In the genomic region with DNA sequence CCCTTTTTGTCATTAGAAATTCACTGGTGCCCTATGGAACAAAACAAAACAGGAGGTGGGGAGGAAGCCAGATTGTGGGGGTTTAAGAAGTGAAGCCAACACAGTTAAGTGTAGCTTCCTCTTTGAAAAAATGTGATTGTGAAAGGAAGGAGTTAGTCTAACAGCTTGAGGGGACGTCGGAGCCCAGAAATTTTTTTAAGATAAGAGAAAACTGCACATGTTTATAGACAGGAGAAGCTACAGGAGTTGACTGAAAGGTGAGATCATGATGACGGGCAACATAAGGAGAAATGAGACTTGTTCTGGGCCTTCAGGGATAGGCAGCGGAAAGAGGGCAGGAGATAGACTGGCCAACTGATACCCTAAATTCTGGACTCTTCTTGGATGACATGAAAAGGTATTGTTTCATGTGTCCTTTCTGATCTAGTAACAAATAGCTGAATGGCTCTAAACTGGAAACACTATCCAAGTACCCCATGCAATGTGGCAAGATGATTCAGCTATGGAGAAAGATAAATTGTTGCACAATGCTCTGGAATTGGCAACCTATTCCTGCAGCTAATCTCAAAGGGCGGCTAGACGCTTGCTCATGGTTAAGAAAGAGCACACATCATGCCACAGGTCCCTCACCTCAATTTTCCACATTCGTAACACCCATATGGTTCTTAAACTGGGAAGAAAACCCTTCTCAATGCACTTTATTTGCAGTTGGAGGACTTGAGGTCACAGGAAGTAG, we compare ENCODE assay signal across 11 cellular contexts. TPM values are rescaled to one million over a fixed set of nuclear protein-coding genes. Genes with fewer than 3 reads are reported as not detected.
DNase-seq lines count a peak whose midpoint lies in the region; ATAC-seq and TF ChIP-seq lines count a peak whose summit lies in the region.
"Had no signal": no experiment of that assay in that cellular context is flagged by ENCODE, and none has a peak within 500 bp of the region (broad histone marks: within the 10 kb centered on the region; RNA-seq: fewer than 3 reads in every experiment).

No MANE protein-coding gene starts in this region.

- 57% methylated on average over 7 of the region's 7 CpGs for WGBS in right cardiac atrium
- WGBS in testis, 2 donors, result 60 to 72% methylated on average over 4 to 7 of the region's 7 CpGs

- no peaks in the 10 kb centered on the region for H3K4me1 ChIP-seq in right cardiac atrium (ENCODE audit: control insufficient read depth, insufficient read depth, low read length)
- no peaks in the 10 kb centered on the region for H3K4me1 ChIP-seq in right atrium auricular region
- no peaks in the 10 kb centered on the region for H3K4me1 ChIP-seq in testis
- no peaks in the 10 kb centered on the region for H3K4me1 ChIP-seq in A673 (ENCODE audit: insufficient read depth, low read length, poor library complexity, severe bottlenecking)

- ATAC-seq in right cardiac atrium (peak; percentile 28 to 31), HG02642 (IDR thresholded peaks at IDR 0.05; ENCODE audit: poor library complexity, unreplicated experiment) (no peak), GM21447 (IDR thresholded peaks at IDR 0.05; ENCODE audit: unreplicated experiment) (no peak)

- no peaks in the 10 kb centered on the region for H3K36me3 ChIP-seq in right atrium auricular region
- H3K36me3 ChIP-seq in testis (ENCODE audit: low read depth, missing control alignments), result no peaks in the 10 kb centered on the region
- no peaks in the 10 kb centered on the region for H3K36me3 ChIP-seq in A673 (ENCODE audit: insufficient read depth, low read length, poor library complexity, severe bottlenecking)

- H3K27ac ChIP-seq in right cardiac atrium (ENCODE audit: low read length), result no peak overlapping the region
- no peak overlapping the region for H3K27ac ChIP-seq in right atrium auricular region
- no peak overlapping the region for H3K27ac ChIP-seq in RWPE1
- H3K27ac ChIP-seq in testis, result no peak overlapping the region
- no peak overlapping the region for H3K27ac ChIP-seq in A673 (ENCODE audit: low read depth, low read length, poor library complexity, severe bottlenecking)

- TF ChIP-seq CTCF in right atrium auricular region (IDR thresholded peaks at IDR 0.05) (no peak), RWPE1 (conservative IDR thresholded peaks at IDR 0.05; ENCODE audit: low read depth) (no peak), testis (IDR thresholded peaks at IDR 0.05) (no peak), A673 (conservative IDR thresholded peaks at IDR 0.05; ENCODE audit: low read depth, low read length) (no peak)

- no TSS peak for BruUV-seq in A673 (replicated peaks; lab: Mats Ljungman, UMichigan)

- H3K27me3 ChIP-seq in right cardiac atrium (ENCODE audit: control insufficient read depth, insufficient read depth), result no peaks in the 10 kb centered on the region
- H3K27me3 ChIP-seq in right atrium auricular region, result no peaks in the 10 kb centered on the region
- no peaks in the 10 kb centered on the region for H3K27me3 ChIP-seq in testis
- no peaks in the 10 kb centered on the region for H3K27me3 ChIP-seq in A673 (replicated peaks; ENCODE audit: insufficient read depth, low read depth, low read length, poor library complexity)

- no peak for DNase-seq in right cardiac atrium
- no peak for DNase-seq in right atrium auricular region (ENCODE audit: low spot score)
- DNase-seq in RWPE1 (ENCODE audit: low spot score), result peak; percentile 6
- DNase-seq in fibroblast of gingiva (ENCODE audit: low read depth), result peak; percentile 78
- DNase-seq in testis, result peak; percentile 41
- no peak for DNase-seq in A673 (ENCODE audit: low spot score)
- DNase-seq: ACHN; MM.1S; stimulated activated CD4-positive, alpha-beta T cell treated with anti-CD3 and anti-CD28 coated beads, Interleukin-2, amount 100 ng/mL, for 24 hours had no signal

- CTCF ChIA-PET in RWPE1 (lab: Yijun Ruan, JAX) (no interaction called here), A673 (lab: Charles Lee) (no interaction called here)

- intact Hi-C loops in right cardiac atrium (cut with DNase I) (no loop called here), testis (cut with DNase I; ENCODE audit: low total_unique reads) (no loop called here), A673 (cut with micrococcal nuclease; ENCODE audit: unreplicated experiment) (no loop called here)

- POLR2A ChIA-PET in RWPE1 (lab: Yijun Ruan, JAX; ENCODE audit: low non-redundant PET) (no interaction called here), A673 (lab: Charles Lee; ENCODE audit: low non-redundant PET) (no interaction called here)

- H3K9me3 ChIP-seq in right cardiac atrium (ENCODE audit: control insufficient read depth, low read length), result no peaks in the 10 kb centered on the region
- H3K9me3 ChIP-seq in right atrium auricular region, result no peaks in the 10 kb centered on the region
- no peaks in the 10 kb centered on the region for H3K9me3 ChIP-seq in testis
- no peaks in the 10 kb centered on the region for H3K9me3 ChIP-seq in A673 (ENCODE audit: low read depth, low read length, poor library complexity, severe bottlenecking)

- TF ChIP-seq POLR2A in testis (IDR thresholded peaks at IDR 0.05), result no peak

- H3K4me3 ChIP-seq in right cardiac atrium (ENCODE audit: low read length) (no peak overlapping the region), right atrium auricular region (no peak overlapping the region), testis (no peak overlapping the region), A673 (ENCODE audit: low read depth, low read length, poor library complexity, severe bottlenecking) (no peak overlapping the region)

RNA-seq across cellular contexts. Expression of a gene that starts 3.7 kb away (rescaled TPM):
- total RNA-seq in right cardiac atrium (10 to 100 TPM; 15.5 to 21.1 (median 19.2) TPM), right atrium auricular region (10 to 100 TPM; 12.0 to 13.0 TPM), testis (10 to 100 TPM; 25.2 to 30.3 TPM), A673 (2021) (26.0 and 30.6 TPM in 2 replicates)
- polyA plus RNA-seq in right cardiac atrium (19.3 TPM), testis (ENCODE audit: insufficient read depth, low read depth, low replicate concordance) (8.3 TPM)

Comparison
In these comparisons a context has a peak if more than half of its experiments do, and no peak if none do; other contexts are left out.
1. ATAC-seq: peak in right cardiac atrium (2 of 2); none in HG02642 (single experiment) and GM21447 (single experiment).
2. DNase-seq: peak in RWPE1 (single experiment), fibroblast of gingiva (single experiment) and testis (single experiment); none in right cardiac atrium (0 of 3), right atrium auricular region (single experiment) and A673 (single experiment).